14 cellular contexts compared by ENCODE assay signal in the genomic region with DNA sequence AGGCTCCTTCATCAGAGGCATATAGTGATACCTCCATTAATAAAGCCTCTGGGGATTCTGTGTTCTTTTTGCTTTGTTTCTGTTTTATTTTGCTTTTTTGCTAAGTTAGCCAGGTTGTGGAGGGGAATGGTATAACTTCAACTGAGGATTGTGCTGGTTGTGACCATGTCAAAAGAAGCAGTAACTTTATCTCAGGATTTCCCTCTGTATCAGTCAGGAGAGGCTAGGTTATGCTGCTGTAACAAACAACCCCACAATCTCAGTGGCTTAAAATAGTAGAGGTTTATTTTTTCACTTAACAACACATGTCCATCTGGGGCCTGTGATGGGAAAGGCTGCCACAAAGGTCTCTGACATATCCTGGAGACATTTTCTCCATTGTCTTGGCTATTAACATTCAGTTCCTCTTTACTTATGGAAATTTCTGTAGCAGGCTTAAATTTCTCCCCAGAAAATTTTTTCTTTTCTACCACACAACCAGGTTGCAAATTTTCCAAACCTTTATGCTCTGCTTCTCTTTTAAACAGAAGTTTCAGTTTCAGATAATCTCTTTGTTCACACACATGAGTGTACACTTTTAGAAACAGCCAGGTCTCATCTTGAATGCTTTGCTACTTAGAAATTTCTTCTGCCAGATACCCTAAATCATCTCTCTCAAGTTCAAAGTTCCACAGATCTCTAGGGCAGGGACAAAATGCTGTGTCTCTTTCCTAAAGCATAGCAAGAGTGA.
DNase-seq lines count a peak whose midpoint lies in the region; ATAC-seq and TF ChIP-seq lines count a peak whose summit lies in the region.
"Had no signal": no experiment of that assay in that cellular context is flagged by ENCODE, and none has a peak within 500 bp of the region (broad histone marks: within the 10 kb centered on the region; RNA-seq: fewer than 3 reads in every experiment).

No MANE protein-coding gene starts in this region.

- no peak for ATAC-seq in stimulated activated naive CD8-positive, alpha-beta T cell treated with anti-CD3 and anti-CD28 coated beads, Interleukin-15, Interleukin-2, amounts not matched to agents 100 U/mL and 50 U/mL, for 24 hours
- ATAC-seq in lower lobe of right lung = no peak

- H4K8ac ChIP-seq in trophoblast cell (ENCODE audit: low read depth, low read length) = no peak overlapping the region

- H3K9me2 ChIP-seq in PC-9 (ENCODE audit: insufficient read depth) = no peaks in the 10 kb centered on the region

- no peak overlapping the region for H3K4ac ChIP-seq in trophoblast cell (ENCODE audit: low read depth, low read length)

- H3K9me3 ChIP-seq in HEK293 (ENCODE audit: control insufficient read depth, insufficient read depth, low read depth, low read length) (no peaks in the 10 kb centered on the region), PC-9 (ENCODE audit: insufficient read depth, low read depth) (peaks cover 6% of the 10 kb centered on the region; the same call in 1 of the 2 replicates), trophoblast cell (ENCODE audit: insufficient read depth, low read depth, low read length) (no peaks in the 10 kb centered on the region), lower lobe of right lung (no peaks in the 10 kb centered on the region)
- H3K9me3 ChIP-seq: BE2C had no signal

- H3F3A ChIP-seq in PC-9 (ENCODE audit: insufficient read depth, low read depth) = peaks cover 51% of the 10 kb centered on the region

- no peak overlapping the region for H2AK5ac ChIP-seq in trophoblast cell (ENCODE audit: low read length)

- peak overlapping the region; percentile 35 for H2BK120ac ChIP-seq in trophoblast cell (ENCODE audit: insufficient read depth, low read length, poor library complexity)

- POLR2A ChIA-PET in HEK293 (lab: Yijun Ruan, JAX) (no interaction called here), PC-9 (lab: Charles Lee; ENCODE audit: unreplicated experiment) (no interaction called here)

- no TSS peak for BruUV-seq in PC-9 (replicated peaks; lab: Mats Ljungman, UMichigan)

- peaks cover 6% of the 10 kb centered on the region for H3K79me1 ChIP-seq in trophoblast cell (ENCODE audit: low read length)

- no peak overlapping the region for H2AFZ ChIP-seq in PC-9
- no peak overlapping the region for H2AFZ ChIP-seq in trophoblast cell (ENCODE audit: insufficient read depth, low read length, poor library complexity)

- H3K18ac ChIP-seq in trophoblast cell (ENCODE audit: low read length) = no peak overlapping the region

- H3K9ac ChIP-seq in trophoblast cell (ENCODE audit: low read length) = no peak overlapping the region

- no peak overlapping the region for H4K12ac ChIP-seq in trophoblast cell (ENCODE audit: low read depth, low read length)

- no peak for TF ChIP-seq CTCF in 22Rv1 (IDR thresholded peaks at IDR 0.05)
- no peak for TF ChIP-seq CTCF in HEK293 (tag by site-specific recombination; IDR thresholded peaks at IDR 0.05)
- no peak for TF ChIP-seq CTCF in PC-9 (conservative IDR thresholded peaks at IDR 0.05)
- TF ChIP-seq CTCF in lower lobe of right lung (IDR thresholded peaks at IDR 0.05) = no peak

- DNase-seq in PC-9 = no peak
- DNase-seq in trophoblast cell = no peak
- no peak for DNase-seq in stimulated activated naive CD8-positive, alpha-beta T cell treated with anti-CD3 and anti-CD28 coated beads, Interleukin-15, Interleukin-2, amounts not matched to agents 100 U/mL and 50 U/mL, for 24 hours
- no peak for DNase-seq in head of caudate nucleus
- no peak for DNase-seq in lower lobe of right lung
- DNase-seq: ACHN; BE2C; C1 segment of cervical spinal cord; Caco-2; CD4-positive, alpha-beta T cell; H9; IMR-90 had no signal

- no peaks in the 10 kb centered on the region for H3K27me3 ChIP-seq in PC-9 (ENCODE audit: insufficient read depth, low read depth)
- H3K27me3 ChIP-seq in trophoblast cell (ENCODE audit: insufficient read depth, low read length) = no peaks in the 10 kb centered on the region
- no peaks in the 10 kb centered on the region for H3K27me3 ChIP-seq in lower lobe of right lung (ENCODE audit: low read depth)
- H3K27me3 ChIP-seq: BE2C had no signal

- H4K20me1 ChIP-seq in PC-9 (ENCODE audit: insufficient read depth) = no peaks in the 10 kb centered on the region

- no peak overlapping the region for H3K14ac ChIP-seq in trophoblast cell (ENCODE audit: low read length)

- H3K27ac ChIP-seq in 22Rv1 = peak overlapping the region; percentile 97
- H3K27ac ChIP-seq in HEK293 (ENCODE audit: extremely low read depth, low read depth, low read length) = no peak overlapping the region
- H3K27ac ChIP-seq in PC-9 = peak overlapping the region; percentile 98
- H3K27ac ChIP-seq in trophoblast cell (ENCODE audit: low read depth, low read length) = no peak overlapping the region
- H3K27ac ChIP-seq in lower lobe of right lung = no peak overlapping the region

- no peak overlapping the region for H2BK12ac ChIP-seq in trophoblast cell (ENCODE audit: low read length)

- no peak overlapping the region for H4K91ac ChIP-seq in trophoblast cell (ENCODE audit: low read depth, low read length)

- CTCF ChIA-PET in HEK293 (lab: Yijun Ruan, JAX) (no interaction called here), PC-9 (lab: Charles Lee) (no interaction called here)

- no peak overlapping the region for H3K23ac ChIP-seq in trophoblast cell (ENCODE audit: low read length)

- H3K4me2 ChIP-seq in PC-9 = peak overlapping the region; percentile 67
- no peak overlapping the region for H3K4me2 ChIP-seq in trophoblast cell (ENCODE audit: low read length)

- H3K4me3 ChIP-seq in HEK293 (ENCODE audit: low read depth, low read length) (no peak overlapping the region), PC-9 (peak overlapping the region; percentile 2; the same call in 1 of the 2 replicates), trophoblast cell (ENCODE audit: low read depth, low read length) (no peak overlapping the region), lower lobe of right lung (no peak overlapping the region)

- H3K79me2 ChIP-seq in PC-9 (ENCODE audit: low read depth) (no peaks in the 10 kb centered on the region), trophoblast cell (ENCODE audit: control insufficient read depth, insufficient read depth, low read length, poor library complexity) (no peaks in the 10 kb centered on the region)

- H3K36me3 ChIP-seq in HEK293 (ENCODE audit: control insufficient read depth in 2 of 2, insufficient read depth in 1 of 2, low read length in 2 of 2) (no peaks in the 10 kb centered on the region), PC-9 (ENCODE audit: low read depth) (no peaks in the 10 kb centered on the region), trophoblast cell (ENCODE audit: control insufficient read depth in 1 of 2, insufficient read depth in 2 of 2, low read length in 2 of 2) (no peaks in the 10 kb centered on the region), lower lobe of right lung (no peaks in the 10 kb centered on the region)
- H3K36me3 ChIP-seq: BE2C had no signal

- H3K4me1 ChIP-seq in HEK293 (ENCODE audit: control insufficient read depth, insufficient read depth, low read length) (no peaks in the 10 kb centered on the region), PC-9 (replicated peaks; ENCODE audit: insufficient read depth) (peaks cover 66% of the 10 kb centered on the region), trophoblast cell (ENCODE audit: control insufficient read depth in 1 of 2, insufficient read depth in 2 of 2, low read length in 2 of 2) (peaks cover 5 to 16% of the 10 kb centered on the region in 2 experiments), lower lobe of right lung (no peaks in the 10 kb centered on the region)

- H2BK5ac ChIP-seq in trophoblast cell (ENCODE audit: low read depth, low read length, poor library complexity) = no peak overlapping the region

- intact Hi-C loops in PC-9 (cut with micrococcal nuclease; ENCODE audit: unreplicated experiment) (no loop called here), head of caudate nucleus (cut with DNase I) (no loop called here), lower lobe of right lung (cut with DNase I) (no loop called here)

TF ChIP-seq in HEK293, 187 proteins besides CTCF, POLR2A, EP300 and RAD21:
- TF ChIP-seq SETDB1 (IDR thresholded peaks at IDR 0.05; ENCODE audit: insufficient read length, low read length) = peak; percentile 49
- TF ChIP-seq, protein P1, sequence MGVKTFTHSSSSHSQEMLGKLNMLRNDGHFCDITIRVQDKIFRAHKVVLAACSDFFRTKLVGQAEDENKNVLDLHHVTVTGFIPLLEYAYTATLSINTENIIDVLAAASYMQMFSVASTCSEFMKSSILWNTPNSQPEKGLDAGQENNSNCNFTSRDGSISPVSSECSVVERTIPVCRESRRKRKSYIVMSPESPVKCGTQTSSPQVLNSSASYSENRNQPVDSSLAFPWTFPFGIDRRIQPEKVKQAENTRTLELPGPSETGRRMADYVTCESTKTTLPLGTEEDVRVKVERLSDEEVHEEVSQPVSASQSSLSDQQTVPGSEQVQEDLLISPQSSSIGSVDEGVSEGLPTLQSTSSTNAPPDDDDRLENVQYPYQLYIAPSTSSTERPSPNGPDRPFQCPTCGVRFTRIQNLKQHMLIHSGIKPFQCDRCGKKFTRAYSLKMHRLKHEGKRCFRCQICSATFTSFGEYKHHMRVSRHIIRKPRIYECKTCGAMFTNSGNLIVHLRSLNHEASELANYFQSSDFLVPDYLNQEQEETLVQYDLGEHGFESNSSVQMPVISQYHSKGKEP (tag by site-specific recombination; IDR thresholded peaks at IDR 0.05) = no peak

Comparison
In these comparisons a context has a peak if more than half of its experiments do, and no peak if none do; other contexts are left out.
1. H3K27ac ChIP-seq: peak in 22Rv1 (single experiment) and PC-9 (single experiment); none in HEK293 (single experiment), trophoblast cell (single experiment) and lower lobe of right lung (single experiment).